In genomic region chrX:24395775-24396174, GRCh38 we compare ENCODE assay signal across 8 cellular contexts. TPM values are rescaled to one million over a fixed set of nuclear protein-coding genes. Genes with fewer than 3 reads are reported as not detected.
DNase-seq lines count a peak whose midpoint lies in the region; ATAC-seq, FAIRE-seq and TF ChIP-seq lines count a peak whose summit lies in the region.

No MANE protein-coding gene starts in this region.

- peak; percentile 55 for TF ChIP-seq CTCF in endothelial cell (IDR thresholded peaks at IDR 0.05; ENCODE audit: unreplicated experiment)
- TF ChIP-seq CTCF in mucosa of descending colon (IDR thresholded peaks at IDR 0.05) = peak; percentile 20

- H3K4me1 Mint-ChIP-seq in endothelial cell (ENCODE audit: unreplicated experiment) = no peaks in the 10 kb centered on the region

- no peaks in the 10 kb centered on the region for H3K36me3 Mint-ChIP-seq in endothelial cell (ENCODE audit: low read depth, unreplicated experiment)

- H3K27me3 Mint-ChIP-seq in endothelial cell (ENCODE audit: unreplicated experiment) = no peaks in the 10 kb centered on the region

- ATAC-seq in Right ventricle myocardium inferior = peak; percentile 83
- ATAC-seq in HG03103 (IDR thresholded peaks at IDR 0.05; ENCODE audit: low read depth, unreplicated experiment) = peak; percentile 56
- peak; percentile 60 to 61 for ATAC-seq in activated CD4-positive, CD25-positive, alpha-beta regulatory T cell treated with anti-CD3 and anti-CD28 coated beads, Interleukin-2, amount 50 U/mL, for 24 hours
- peak; percentile 90 for ATAC-seq in mucosa of descending colon

- no peaks in the 10 kb centered on the region for H3K36me3 ChIP-seq in mucosa of descending colon (ENCODE audit: low read depth)

- no peaks in the 10 kb centered on the region for H3K4me1 ChIP-seq in mucosa of descending colon (ENCODE audit: low read depth)

- H3K9me3 Mint-ChIP-seq in endothelial cell (ENCODE audit: unreplicated experiment) = no peaks in the 10 kb centered on the region

- no peak overlapping the region for H3K4me3 Mint-ChIP-seq in endothelial cell (ENCODE audit: unreplicated experiment)

- H3K4me3 ChIP-seq in mucosa of descending colon = no peak overlapping the region

- H3K27ac Mint-ChIP-seq in endothelial cell (ENCODE audit: unreplicated experiment) = no peak overlapping the region

- H3K9me3 ChIP-seq in mucosa of descending colon = no peaks in the 10 kb centered on the region

- FAIRE-seq in urothelium cell line (lab: Jason Lieb, UNC) = no peak

- DNase-seq in Right ventricle myocardium inferior (ENCODE audit: missing footprints) (no peak), cardiac septum (ENCODE audit: low spot score) (no peak), NCI-H2227 (lab: John Stamatoyannopoulos, UW; ENCODE audit: unreplicated experiment) (peak; percentile 84), endothelial cell (ENCODE audit: low spot score) (peak; percentile 49), mucosa of descending colon (peak in 1 of 3 donors; percentile 75), urothelium cell line (ENCODE audit: low spot score) (peak; percentile 32)

- intact Hi-C loops in Right ventricle myocardium inferior (cut with DNase I) = loop anchor here (2.0 to 5.0 kb wide), 2 partner anchors 103 to 167 kb away; no protein-coding TSS in a partner anchor
- intact Hi-C loops in cardiac septum (cut with DNase I) = loop anchor here (2.0 kb wide), 2 partner anchors 69 to 103 kb away; partner anchors contain the start of gene PDK3
- intact Hi-C loops in mucosa of descending colon (cut with DNase I, micrococcal nuclease) = loop anchor here (5.0 to 10.0 kb wide), 2 partner anchors 99 to 102 kb away; no protein-coding TSS in a partner anchor

RNA-seq across cellular contexts. Expression of gene SUPT20HL1, which starts 35.3 kb away (rescaled TPM):
- total RNA-seq in Right ventricle myocardium inferior (not detected), cardiac septum (not detected), endothelial cell (ENCODE audit: unreplicated experiment) (not detected), mucosa of descending colon (under 1 TPM in 1 of 3 donors, not detected in 2; 0.35 TPM)

Comparison
In these comparisons a context has a peak if more than half of its experiments do, and no peak if none do; other contexts are left out.
1. DNase-seq: peak in NCI-H2227 (single experiment), endothelial cell (single experiment) and urothelium cell line (single experiment); none in Right ventricle myocardium inferior (single experiment) and cardiac septum (single experiment).
2. Peak in every context shown above with its lines, with median percentiles within 50 percentile points of each other: ATAC-seq.